In the genomic region with DNA sequence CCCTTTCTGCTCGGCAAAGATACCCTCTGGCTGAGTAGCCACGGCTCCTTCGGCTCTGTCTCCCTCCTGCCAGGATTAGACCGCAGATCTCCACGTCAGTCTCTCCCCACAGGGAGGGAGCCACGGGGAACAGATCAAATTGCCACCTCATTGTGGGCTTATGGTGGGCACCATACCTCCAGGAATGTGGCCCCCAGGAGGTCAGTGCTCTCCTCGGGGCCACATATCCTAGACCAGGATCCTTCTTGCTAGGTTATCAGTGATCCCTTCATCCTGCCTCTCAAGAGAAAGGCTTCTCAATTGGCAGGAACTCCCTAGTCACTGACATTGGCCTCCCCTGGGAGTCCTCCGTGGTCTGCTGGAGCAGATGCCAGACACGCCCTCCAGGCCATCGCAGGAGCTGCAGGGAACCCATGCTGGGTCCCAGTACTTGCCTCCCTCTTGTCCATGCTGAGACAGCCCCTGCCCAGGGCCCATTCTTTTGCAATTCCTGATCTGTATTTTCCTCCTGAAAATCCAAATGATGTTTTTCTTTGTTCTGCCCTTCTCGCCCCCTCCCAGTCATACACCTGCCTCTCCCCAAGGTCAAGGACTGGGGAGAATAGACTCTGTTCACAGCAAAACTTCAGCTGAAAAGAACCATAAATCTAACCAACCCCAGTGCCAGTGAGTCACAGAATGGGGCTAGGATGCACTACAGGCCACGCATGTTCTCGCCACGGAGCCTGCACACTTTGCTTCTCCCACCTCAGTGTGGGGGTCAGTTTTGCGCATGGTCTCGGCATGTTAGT, we compare ENCODE assay signal across 14 cellular contexts. TPM values are rescaled to one million over a fixed set of nuclear protein-coding genes. Genes with fewer than 3 reads are reported as not detected.
DNase-seq lines count a peak whose midpoint lies in the region; TF ChIP-seq lines count a peak whose summit lies in the region.
"Had no signal": no experiment of that assay in that cellular context is flagged by ENCODE, and none has a peak within 500 bp of the region (broad histone marks: within the 10 kb centered on the region; RNA-seq: fewer than 3 reads in every experiment).

No MANE protein-coding gene starts in this region.

- peaks cover 16% of the 10 kb centered on the region for H3K36me3 Mint-ChIP-seq in nephron progenitor cell (ENCODE audit: low read depth)
- H3K36me3 Mint-ChIP-seq in CD4-positive, alpha-beta memory T cell: no peaks in the 10 kb centered on the region

- no peak for TF ChIP-seq CTCF in nephron progenitor cell (IDR thresholded peaks at IDR 0.05)

- peak overlapping the region; percentile 56 for H3K4me3 Mint-ChIP-seq in nephron progenitor cell
- no peak overlapping the region for H3K4me3 Mint-ChIP-seq in CD4-positive, alpha-beta memory T cell

- peaks cover 72% of the 10 kb centered on the region for H3K4me1 Mint-ChIP-seq in nephron progenitor cell
- H3K4me1 Mint-ChIP-seq in CD4-positive, alpha-beta memory T cell: no peaks in the 10 kb centered on the region

- POLR2A ChIA-PET in CD4-positive, alpha-beta memory T cell (lab: Charles Lee; ENCODE audit: partially characterized antibody): no interaction called here

- H3K9me3 ChIP-seq in SJCRH30 (replicated peaks) (no peaks in the 10 kb centered on the region), MG63 (no peaks in the 10 kb centered on the region)
- H3K9me3 ChIP-seq in CD4-positive, alpha-beta memory T cell (ENCODE audit: control insufficient read depth in 1 of 2, low read length in 2 of 2): no peaks in the 10 kb centered on the region
- H3K9me3 ChIP-seq: uterus had no signal

- DNase-seq in DMS153 (lab: John Stamatoyannopoulos, UW): peak; percentile 80
- DNase-seq in NCI-H1105 (lab: John Stamatoyannopoulos, UW): peak; percentile 58
- peak; percentile 84 to 86 for DNase-seq in SJCRH30
- no peak for DNase-seq in nephron progenitor cell
- no peak for DNase-seq in HT-29 (ENCODE audit: low spot score)
- DNase-seq in mesenteric fat pad (ENCODE audit: low spot score): no peak
- DNase-seq in MG63: no peak
- DNase-seq in CD4-positive, alpha-beta memory T cell: no peak
- DNase-seq: activated CD8-positive, alpha-beta memory T cell treated with anti-CD3 and anti-CD28 coated beads, Interleukin-2, amount 50 U/mL, for 48 hours; amygdala; hippocampal formation; small intestine; uterus had no signal

- intact Hi-C loops in CD4-positive, alpha-beta memory T cell (cut with micrococcal nuclease): no loop called here

- H3K4me3 ChIP-seq in SJCRH30 (peak overlapping the region; percentile 15; the same call in 1 of the 2 replicates), MG63 (no peak overlapping the region)
- H3K4me3 ChIP-seq in CD4-positive, alpha-beta memory T cell (ENCODE audit: low read length in 2 of 2): no peak overlapping the region
- H3K4me3 ChIP-seq: uterus had no signal

- H3K27me3 ChIP-seq in SJCRH30 (no peaks in the 10 kb centered on the region), MG63 (no peaks in the 10 kb centered on the region)
- H3K27me3 ChIP-seq in CD4-positive, alpha-beta memory T cell (ENCODE audit: insufficient read depth, low read length): no peaks in the 10 kb centered on the region
- H3K27me3 ChIP-seq: uterus had no signal

- H3K4me1 ChIP-seq in SJCRH30: peaks cover 50% of the 10 kb centered on the region
- H3K4me1 ChIP-seq in CD4-positive, alpha-beta memory T cell (ENCODE audit: insufficient read depth, low read length): no peaks in the 10 kb centered on the region

- no peaks in the 10 kb centered on the region for H3K9me3 Mint-ChIP-seq in nephron progenitor cell
- H3K9me3 Mint-ChIP-seq in CD4-positive, alpha-beta memory T cell: no peaks in the 10 kb centered on the region

- peak overlapping the region; percentile 93 for H3K27ac Mint-ChIP-seq in nephron progenitor cell
- peak overlapping the region in 2 of 7 donors; percentile 46 to 83 for H3K27ac Mint-ChIP-seq in CD4-positive, alpha-beta memory T cell

- CTCF ChIA-PET in CD4-positive, alpha-beta memory T cell (lab: Charles Lee; ENCODE audit: partially characterized antibody): interaction anchor here (1.1 kb wide), 1 partner anchor 51 kb away, joined by 3 read pairs; no protein-coding TSS in a partner anchor

- H3K27ac ChIP-seq in SJCRH30: peak overlapping the region; percentile 22
- H3K27ac ChIP-seq in CD4-positive, alpha-beta memory T cell (ENCODE audit: low read depth, low read length): no peak overlapping the region
- H3K27ac ChIP-seq: uterus had no signal

- H3K27me3 Mint-ChIP-seq in nephron progenitor cell (ENCODE audit: low read depth, poor library complexity): peaks cover 3% of the 10 kb centered on the region
- H3K27me3 Mint-ChIP-seq in CD4-positive, alpha-beta memory T cell: peaks cover 11 to 42% of the 10 kb centered on the region in 2 donors

- no peaks in the 10 kb centered on the region for H3K36me3 ChIP-seq in SJCRH30
- no peaks in the 10 kb centered on the region for H3K36me3 ChIP-seq in MG63
- H3K36me3 ChIP-seq in CD4-positive, alpha-beta memory T cell (ENCODE audit: insufficient read depth, low read length): no peaks in the 10 kb centered on the region
- H3K36me3 ChIP-seq: uterus had no signal

RNA-seq across cellular contexts. Expression of a gene that starts 31.6 kb away (rescaled TPM):
- 0.25 TPM in 1 of 2 replicates, not detected in the other for total RNA-seq in SJCRH30 (2014; rRNA removed; shearing (Covaris generic))
- 0.94 and 1.4 TPM in 2 replicates for total RNA-seq in HT-29 (2014; rRNA removed; shearing (Covaris generic))
- not detected for total RNA-seq in mesenteric fat pad
- total RNA-seq in MG63 (2014; rRNA removed; shearing (Covaris generic); ENCODE audit: low replicate concordance): 0.20 TPM in 1 of 2 replicates, not detected in the other
- not detected for total RNA-seq in CD4-positive, alpha-beta memory T cell
- polyA plus RNA-seq in CD4-positive, alpha-beta memory T cell: under 1 TPM in 1 of 2 donors, not detected in 1; 0.47 TPM

RNA-seq across cellular contexts. Expression of a gene that starts 35.1 kb away (rescaled TPM):
- 0.20 and 0.24 TPM in 2 replicates for total RNA-seq in SJCRH30 (2014; rRNA removed; shearing (Covaris generic))
- total RNA-seq in HT-29 (2014; rRNA removed; shearing (Covaris generic)): not detected in 2 replicates
- 116 TPM for total RNA-seq in mesenteric fat pad
- total RNA-seq in MG63 (2014; rRNA removed; shearing (Covaris generic); ENCODE audit: low replicate concordance): not detected in 2 replicates
- total RNA-seq in CD4-positive, alpha-beta memory T cell: not detected
- polyA plus RNA-seq in CD4-positive, alpha-beta memory T cell: not detected
- total RNA-seq: HT1080 had no signal

RNA-seq across cellular contexts. Expression of a gene that starts 57.5 kb away (rescaled TPM):
- total RNA-seq in SJCRH30 (2014; rRNA removed; shearing (Covaris generic)): 13.0 and 19.0 TPM in 2 replicates
- 48.7 and 67.6 TPM in 2 replicates for total RNA-seq in HT-29 (2014; rRNA removed; shearing (Covaris generic))
- total RNA-seq in mesenteric fat pad: 14.8 TPM
- total RNA-seq in MG63 (2014; rRNA removed; shearing (Covaris generic); ENCODE audit: low replicate concordance): 18.7 and 30.0 TPM in 2 replicates
- total RNA-seq in CD4-positive, alpha-beta memory T cell: 10 to 100 TPM; 28.5 to 28.9 TPM
- 10 to 100 TPM; 39.1 to 46.5 TPM for polyA plus RNA-seq in CD4-positive, alpha-beta memory T cell

Comparison
In these comparisons a context has a peak if more than half of its experiments do, and no peak if none do; other contexts are left out.
1. DNase-seq: peak in DMS153 (single experiment), NCI-H1105 (single experiment) and SJCRH30 (2 of 2); none in nephron progenitor cell (single experiment), HT-29 (single experiment), mesenteric fat pad (single experiment), MG63 (single experiment) and CD4-positive, alpha-beta memory T cell (0 of 5).
2. RNA of a gene that starts 35.1 kb away (total RNA-seq): 116 TPM in mesenteric fat pad (single experiment); 0.20 to 0.24 TPM in SJCRH30, not detected in HT-29, not detected in MG63 and not detected in CD4-positive, alpha-beta memory T cell; every median in the first group is over 10 times any median in the second.